Comparison of ENCODE assay signal across 8 cellular contexts in genomic region chr6:89117285-89118108, GRCh38. TPM values are rescaled to one million over a fixed set of nuclear protein-coding genes. Genes with fewer than 3 reads are reported as not detected.
A peak's percentile ranks its signal among the peaks of the same experiment; 100 is the strongest.
DNase-seq lines count a peak whose midpoint lies in the region; ATAC-seq lines count a peak whose summit lies in the region.

Gene SRSF12, minus strand, starts transcription at chr6:89118071. Its CDS starts 184 bp downstream, at chr6:89117887.

- peak within 1 kb of the TSS; percentile 71 to 78 for H3K4me3 ChIP-seq in duodenal mucosa (ENCODE audit: low read depth in 1 of 2, low read length in 2 of 2)

- DNase-seq in DMS153 treated with DMSO at 0.1 percent for 48 hours (lab: John Stamatoyannopoulos, UW; ENCODE audit: unreplicated experiment) (peak; percentile 30), LoVo (ENCODE audit: low spot score) (peak; percentile 20), lung microvascular endothelial cell (ENCODE audit: low read depth in 2 of 2) (peak; percentile 31 to 33), NCI-H446 treated with DMSO at 0.1 percent for 48 hours (lab: John Stamatoyannopoulos, UW) (no peak)
- peak; percentile 34 for DNase-seq in activated CD4-positive, alpha-beta T cell treated with anti-CD3 and anti-CD28 coated beads for 48 hours
- DNase-seq in stimulated activated CD8-positive, alpha-beta memory T cell treated with anti-CD3 and anti-CD28 coated beads, Interleukin-2, amount 100 ng/mL, for 48 hours (ENCODE audit: low read depth in 2 of 2): peak; percentile 21 to 30

- H3K27ac ChIP-seq in duodenal mucosa (ENCODE audit: low read depth, low read length): no peak within 1 kb of the TSS

- H3K36me3 ChIP-seq in duodenal mucosa (ENCODE audit: control insufficient read depth in 1 of 2, insufficient read depth in 2 of 2, low read length in 2 of 2): no peaks in the 10 kb centered on the region

- peaks cover 3 to 5% of the 10 kb centered on the region in 2 donors for H3K4me1 ChIP-seq in duodenal mucosa (ENCODE audit: control insufficient read depth in 1 of 2, insufficient read depth in 2 of 2, low read length in 2 of 2)

- H3K9me3 ChIP-seq in duodenal mucosa (ENCODE audit: control insufficient read depth in 1 of 2, low read length in 2 of 2): no peaks in the 10 kb centered on the region

- H3K27me3 ChIP-seq in duodenal mucosa (ENCODE audit: control insufficient read depth in 1 of 2, insufficient read depth in 2 of 2, low read length in 2 of 2): no peaks in the 10 kb centered on the region

- peak; percentile 78 for ATAC-seq in GM21526 (IDR thresholded peaks at IDR 0.05; ENCODE audit: low FRiP score, unreplicated experiment)

- H3K9ac ChIP-seq in duodenal mucosa (ENCODE audit: low read depth in 1 of 2, low read length in 2 of 2): peak within 1 kb of the TSS; percentile 4 to 40

RNA-seq across cellular contexts. Expression of gene SRSF12, which starts in this region (rescaled TPM):
- total RNA-seq in lung microvascular endothelial cell: under 0.01 TPM in 1 of 2 replicates, not detected in the other

Comparison
In these comparisons a context has a peak if more than half of its experiments do, and no peak if none do; other contexts are left out.
1. Peak in DNase-seq in lung microvascular endothelial cell; RNA of the gene not detected or under 1 TPM.